Comparison of ENCODE assay signal across 33 cellular contexts in the genomic region with DNA sequence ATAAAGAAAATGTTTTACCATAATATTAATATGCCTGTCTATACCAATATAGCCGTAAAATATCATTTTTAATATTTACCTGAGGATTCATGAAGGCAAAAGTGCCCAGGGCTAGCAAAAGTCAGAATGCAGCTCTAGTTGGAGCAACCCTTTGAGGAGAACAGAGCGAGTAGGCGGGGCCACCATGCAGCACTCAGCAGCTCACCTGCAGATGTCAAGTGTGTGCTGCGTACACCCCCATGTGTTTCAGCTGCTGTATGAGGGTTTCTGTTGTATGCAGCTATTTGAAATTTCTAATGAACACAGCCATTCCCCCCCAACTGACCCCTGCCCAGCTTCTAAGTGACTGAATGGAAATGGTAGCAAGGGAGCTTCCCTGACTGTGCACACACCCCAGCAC.
"Had no signal": no experiment of that assay in that cellular context is flagged by ENCODE, and none has a peak within 500 bp of the region (broad histone marks: within the 10 kb centered on the region; RNA-seq: fewer than 3 reads in every experiment).

No MANE protein-coding gene starts in this region.

- DNase-seq: activated CD4-positive, alpha-beta memory T cell treated with anti-CD3 and anti-CD28 coated beads for 36 hours; activated CD4-positive, alpha-beta T cell treated with anti-CD3 and anti-CD28 coated beads for 36 hours; activated CD4-positive, alpha-beta T cell treated with anti-CD3 and anti-CD28 coated beads, Interleukin-2, amount 10 ng/mL, durations not matched to agents 24 days and 14 days; activated CD4-positive, CD25-positive, alpha-beta regulatory T cell; activated CD4-positive, CD25-positive, alpha-beta regulatory T cell treated with anti-CD3 and anti-CD28 coated beads, Interleukin-2, amount 50 U/mL, for 72 hours; activated CD8-positive, alpha-beta memory T cell treated with anti-CD3 and anti-CD28 coated beads, Interleukin-2, amount 10 ng/mL, durations not matched to agents 7 days and 5 days; activated CD8-positive, alpha-beta memory T cell treated with anti-CD3 and anti-CD28 coated beads, Interleukin-2, amount 50 U/mL, for 4 hours; activated CD8-positive, alpha-beta T cell treated with anti-CD3 and anti-CD28 coated beads, Interleukin-2, amount 10 ng/mL, durations not matched to agents 7 days and 5 days; activated gamma-delta T cell; activated naive CD4-positive, alpha-beta T cell; activated naive CD4-positive, alpha-beta T cell treated with anti-CD3 and anti-CD28 coated beads, Interleukin-2, amount 10 ng/mL, durations not matched to agents 7 days and 5 days; activated naive CD8-positive, alpha-beta T cell treated with anti-CD3 and anti-CD28 coated beads, Interleukin-2, amount 10 ng/mL, durations not matched to agents 7 days and 5 days; activated T-cell treated with anti-CD3 and anti-CD28 coated beads, Interleukin-2, amount 50 U/mL, for 1 hour; activated T-cell treated with anti-CD3 and anti-CD28 coated beads, Interleukin-2, amount 50 U/mL, for 48 hours; central memory CD4-positive, alpha-beta T cell; cerebellar nuclear complex; colonic mucosa; effector CD8-positive, alpha-beta T cell; esophagus squamous epithelium; foreskin melanocyte; hippocampal formation; T1000 had no signal

- H3K27ac Mint-ChIP-seq: activated CD4-positive, alpha-beta memory T cell treated with anti-CD3 and anti-CD28 coated beads for 36 hours; activated CD4-positive, alpha-beta T cell treated with anti-CD3 and anti-CD28 coated beads for 36 hours; activated CD4-positive, alpha-beta T cell treated with anti-CD3 and anti-CD28 coated beads, Interleukin-2, amount 10 ng/mL, durations not matched to agents 24 days and 14 days; activated CD8-positive, alpha-beta memory T cell treated with anti-CD3 and anti-CD28 coated beads, Interleukin-2, amount 10 ng/mL, durations not matched to agents 7 days and 5 days; activated CD8-positive, alpha-beta T cell treated with anti-CD3 and anti-CD28 coated beads, Interleukin-2, amount 10 ng/mL, durations not matched to agents 7 days and 5 days; activated naive CD4-positive, alpha-beta T cell treated with anti-CD3 and anti-CD28 coated beads, Interleukin-2, amount 10 ng/mL, durations not matched to agents 7 days and 5 days; activated naive CD4-positive, alpha-beta T cell treated with anti-CD3 and anti-CD28 coated beads, Interleukin-2, amount 50 U/mL, for 72 hours; activated naive CD8-positive, alpha-beta T cell treated with anti-CD3 and anti-CD28 coated beads, Interleukin-2, amount 10 ng/mL, durations not matched to agents 7 days and 5 days; activated T-helper 1 cell treated with anti-CD3 and anti-CD28 coated beads, Interleukin-12 subunit alpha, Interleukin-12 subunit beta, Interleukin-2, Interleukin-4 antibody, amounts not matched to agents 30 ng/mL and 10 ng/mL and 1 ng/mL, durations not matched to agents 14 hours and 24 hours and 36 hours; T-helper 2 cell treated with Interferon-gamma antibody and Interleukin-4, amounts not matched to agents 5 μg/mL and 100 μg/mL, for 36 hours had no signal

- H3K4me3 Mint-ChIP-seq: activated CD4-positive, alpha-beta memory T cell treated with anti-CD3 and anti-CD28 coated beads for 36 hours; activated CD4-positive, alpha-beta T cell treated with anti-CD3 and anti-CD28 coated beads for 36 hours; activated CD4-positive, alpha-beta T cell treated with anti-CD3 and anti-CD28 coated beads, Interleukin-2, amount 10 ng/mL, durations not matched to agents 24 days and 14 days; activated CD8-positive, alpha-beta memory T cell treated with anti-CD3 and anti-CD28 coated beads, Interleukin-2, amount 10 ng/mL, durations not matched to agents 7 days and 5 days; activated CD8-positive, alpha-beta T cell treated with anti-CD3 and anti-CD28 coated beads, Interleukin-2, amount 10 ng/mL, durations not matched to agents 7 days and 5 days; activated naive CD4-positive, alpha-beta T cell treated with anti-CD3 and anti-CD28 coated beads, Interleukin-2, amount 10 ng/mL, durations not matched to agents 7 days and 5 days; activated naive CD8-positive, alpha-beta T cell treated with anti-CD3 and anti-CD28 coated beads, Interleukin-2, amount 10 ng/mL, durations not matched to agents 7 days and 5 days; activated T-helper 1 cell treated with anti-CD3 and anti-CD28 coated beads, Interleukin-12 subunit alpha, Interleukin-12 subunit beta, Interleukin-2, Interleukin-4 antibody, amounts not matched to agents 30 ng/mL and 10 ng/mL and 1 ng/mL, durations not matched to agents 14 hours and 24 hours and 36 hours; brain; T-helper 2 cell treated with Interferon-gamma antibody and Interleukin-4, amounts not matched to agents 5 μg/mL and 100 μg/mL, for 36 hours had no signal

- ATAC-seq: activated CD4-positive, alpha-beta T cell treated with anti-CD3 and anti-CD28 coated beads for 36 hours; activated CD8-positive, alpha-beta memory T cell treated with anti-CD3 and anti-CD28 coated beads, Interleukin-2, amount 10 ng/mL, durations not matched to agents 7 days and 5 days; activated CD8-positive, alpha-beta T cell treated with anti-CD3 and anti-CD28 coated beads, Interleukin-2, amount 10 ng/mL, durations not matched to agents 7 days and 5 days; activated naive CD4-positive, alpha-beta T cell treated with anti-CD3 and anti-CD28 coated beads, Interleukin-2, amount 50 U/mL, for 72 hours; gastroesophageal sphincter had no signal

- H3K36me3 ChIP-seq: ascending aorta, breast epithelium, cardiac muscle cell, colonic mucosa, esophagus squamous epithelium, gastroesophageal sphincter had no signal

- H3K4me1 ChIP-seq: ascending aorta, breast epithelium, colonic mucosa had no signal

- H3K36me3 Mint-ChIP-seq: activated CD4-positive, alpha-beta memory T cell treated with anti-CD3 and anti-CD28 coated beads for 36 hours; activated CD8-positive, alpha-beta memory T cell treated with anti-CD3 and anti-CD28 coated beads, Interleukin-2, amount 10 ng/mL, durations not matched to agents 7 days and 5 days; activated naive CD4-positive, alpha-beta T cell treated with anti-CD3 and anti-CD28 coated beads, Interleukin-2, amount 10 ng/mL, durations not matched to agents 7 days and 5 days; activated naive CD4-positive, alpha-beta T cell treated with anti-CD3 and anti-CD28 coated beads, Interleukin-2, amount 50 U/mL, for 72 hours; activated naive CD8-positive, alpha-beta T cell treated with anti-CD3 and anti-CD28 coated beads, Interleukin-2, amount 10 ng/mL, durations not matched to agents 7 days and 5 days had no signal

- H3K27me3 ChIP-seq: ascending aorta, breast epithelium, cardiac muscle cell, colonic mucosa, esophagus squamous epithelium had no signal

- H3K9me3 ChIP-seq: ascending aorta, breast epithelium, colonic mucosa, esophagus squamous epithelium, gastroesophageal sphincter had no signal

- H3K9me3 Mint-ChIP-seq: activated CD4-positive, alpha-beta memory T cell treated with anti-CD3 and anti-CD28 coated beads for 36 hours; activated CD4-positive, alpha-beta T cell treated with anti-CD3 and anti-CD28 coated beads, Interleukin-2, amount 10 ng/mL, durations not matched to agents 24 days and 14 days; activated naive CD4-positive, alpha-beta T cell treated with anti-CD3 and anti-CD28 coated beads, Interleukin-2, amount 50 U/mL, for 72 hours; activated naive CD8-positive, alpha-beta T cell treated with anti-CD3 and anti-CD28 coated beads, Interleukin-2, amount 10 ng/mL, durations not matched to agents 7 days and 5 days; activated T-helper 1 cell treated with anti-CD3 and anti-CD28 coated beads, Interleukin-12 subunit alpha, Interleukin-12 subunit beta, Interleukin-2, Interleukin-4 antibody, amounts not matched to agents 30 ng/mL and 10 ng/mL and 1 ng/mL, durations not matched to agents 14 hours and 24 hours and 36 hours; T-helper 2 cell treated with Interferon-gamma antibody and Interleukin-4, amounts not matched to agents 5 μg/mL and 100 μg/mL, for 36 hours had no signal

- H3K27ac ChIP-seq: ascending aorta, breast epithelium, cardiac muscle cell, colonic mucosa, epithelial cell of prostate, esophagus squamous epithelium, gastroesophageal sphincter had no signal

- H3K27me3 Mint-ChIP-seq: activated CD4-positive, alpha-beta memory T cell treated with anti-CD3 and anti-CD28 coated beads for 36 hours; activated CD4-positive, alpha-beta T cell treated with anti-CD3 and anti-CD28 coated beads, Interleukin-2, amount 10 ng/mL, durations not matched to agents 24 days and 14 days; activated naive CD4-positive, alpha-beta T cell treated with anti-CD3 and anti-CD28 coated beads, Interleukin-2, amount 10 ng/mL, durations not matched to agents 7 days and 5 days; activated naive CD8-positive, alpha-beta T cell treated with anti-CD3 and anti-CD28 coated beads, Interleukin-2, amount 10 ng/mL, durations not matched to agents 7 days and 5 days had no signal

- H3K4me3 ChIP-seq: ascending aorta, breast epithelium, cardiac muscle cell, colonic mucosa, esophagus squamous epithelium, gastroesophageal sphincter had no signal

- H3K4me1 Mint-ChIP-seq: activated CD4-positive, alpha-beta T cell treated with anti-CD3 and anti-CD28 coated beads for 36 hours; activated CD4-positive, alpha-beta T cell treated with anti-CD3 and anti-CD28 coated beads, Interleukin-2, amount 10 ng/mL, durations not matched to agents 24 days and 14 days; activated CD8-positive, alpha-beta memory T cell treated with anti-CD3 and anti-CD28 coated beads, Interleukin-2, amount 10 ng/mL, durations not matched to agents 7 days and 5 days; activated naive CD4-positive, alpha-beta T cell treated with anti-CD3 and anti-CD28 coated beads, Interleukin-2, amount 10 ng/mL, durations not matched to agents 7 days and 5 days; activated naive CD8-positive, alpha-beta T cell treated with anti-CD3 and anti-CD28 coated beads, Interleukin-2, amount 10 ng/mL, durations not matched to agents 7 days and 5 days had no signal

- FAIRE-seq: endometrium, endothelial cell of umbilical vein had no signal
